11 cellular contexts compared by ENCODE assay signal in the genomic region with DNA sequence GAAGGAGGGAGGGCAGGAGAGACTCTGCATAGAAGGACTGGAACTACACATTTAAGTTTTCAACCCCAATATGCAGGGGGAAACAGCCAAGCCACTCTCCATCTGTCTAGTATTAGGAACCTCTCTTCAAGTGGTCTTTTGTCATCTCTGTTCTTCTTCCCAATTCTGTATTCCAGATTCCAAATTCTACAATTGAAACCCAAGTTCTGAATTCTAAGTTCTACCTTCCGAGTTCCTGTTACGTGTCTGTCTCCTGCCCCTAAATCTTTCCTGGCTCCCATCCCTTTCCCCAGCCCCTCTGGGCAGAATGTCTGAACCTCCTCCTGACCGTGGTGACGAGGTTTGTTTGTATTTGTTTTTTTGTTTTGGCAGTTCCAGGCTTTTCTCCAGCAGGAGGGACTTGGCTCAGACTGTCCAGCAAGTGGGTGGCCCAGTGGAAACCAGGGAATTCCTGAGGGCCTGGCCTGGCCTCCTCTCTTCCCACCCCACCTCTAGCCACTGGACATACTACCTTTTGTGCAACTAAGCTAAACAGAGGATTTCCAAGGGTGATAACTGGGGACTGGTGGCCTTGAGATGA. TPM values are rescaled to one million over a fixed set of nuclear protein-coding genes. Genes with fewer than 3 reads are reported as not detected.
DNase-seq lines count a peak whose midpoint lies in the region; ATAC-seq lines count a peak whose summit lies in the region.
"Had no signal": no experiment of that assay in that cellular context is flagged by ENCODE, and none has a peak within 500 bp of the region (broad histone marks: within the 10 kb centered on the region; RNA-seq: fewer than 3 reads in every experiment).

No MANE protein-coding gene starts in this region.

- no peak for ATAC-seq in activated T-cell treated with anti-CD3 and anti-CD28 coated beads, Interleukin-2, amount 50 U/mL, for 4 hours
- no peak for ATAC-seq in activated naive CD8-positive, alpha-beta T cell treated with anti-CD3 and anti-CD28 coated beads, Interleukin-2, amount 50 U/mL, for 24 hours
- ATAC-seq: mucosa of descending colon, Panc1 had no signal

- peak overlapping the region; percentile 91 for H3K4me3 Mint-ChIP-seq in activated T-cell treated with anti-CD3 and anti-CD28 coated beads, Interleukin-2, amount 50 U/mL, for 4 hours
- peak overlapping the region; percentile 95 for H3K4me3 Mint-ChIP-seq in activated naive CD8-positive, alpha-beta T cell treated with anti-CD3 and anti-CD28 coated beads, Interleukin-2, amount 50 U/mL, for 24 hours

- H3K4me1 Mint-ChIP-seq in activated T-cell treated with anti-CD3 and anti-CD28 coated beads, Interleukin-2, amount 50 U/mL, for 4 hours (ENCODE audit: low read depth) = peaks cover 17% of the 10 kb centered on the region
- peaks cover 14% of the 10 kb centered on the region for H3K4me1 Mint-ChIP-seq in activated naive CD8-positive, alpha-beta T cell treated with anti-CD3 and anti-CD28 coated beads, Interleukin-2, amount 50 U/mL, for 24 hours

- peaks cover 22% of the 10 kb centered on the region for H3K36me3 Mint-ChIP-seq in activated T-cell treated with anti-CD3 and anti-CD28 coated beads, Interleukin-2, amount 50 U/mL, for 4 hours (ENCODE audit: insufficient read depth)
- peaks cover 17% of the 10 kb centered on the region for H3K36me3 Mint-ChIP-seq in activated naive CD8-positive, alpha-beta T cell treated with anti-CD3 and anti-CD28 coated beads, Interleukin-2, amount 50 U/mL, for 24 hours (ENCODE audit: low read depth)

- no peak overlapping the region for H3K27ac Mint-ChIP-seq in activated naive CD8-positive, alpha-beta T cell treated with anti-CD3 and anti-CD28 coated beads, Interleukin-2, amount 50 U/mL, for 24 hours

- no peak for DNase-seq in activated T-cell treated with anti-CD3 and anti-CD28 coated beads, Interleukin-2, amount 50 U/mL, for 4 hours
- DNase-seq in activated T-cell treated with anti-CD3 and anti-CD28 coated beads for 4 hours (no peak), hypothalamus (lab: John Stamatoyannopoulos, UW) (peak in 35 of 51 donors; percentile 3 to 77 (median 37)), substantia nigra (lab: John Stamatoyannopoulos, UW) (peak in 31 of 49 donors; percentile 1 to 66 (median 29)), NCI-H2081 treated with DMSO at 0.1 percent for 48 hours (lab: John Stamatoyannopoulos, UW) (no peak), AML-193 (lab: John Stamatoyannopoulos, UW) (no peak), NCI-H526 treated with DMSO at 0.1 percent for 48 hours (lab: John Stamatoyannopoulos, UW) (no peak)
- no peak for DNase-seq in activated naive CD8-positive, alpha-beta T cell treated with anti-CD3 and anti-CD28 coated beads, Interleukin-2, amount 50 U/mL, for 24 hours
- DNase-seq: NCI-H187 had no signal

- no peaks in the 10 kb centered on the region for H3K9me3 Mint-ChIP-seq in activated T-cell treated with anti-CD3 and anti-CD28 coated beads, Interleukin-2, amount 50 U/mL, for 4 hours
- H3K9me3 Mint-ChIP-seq in activated naive CD8-positive, alpha-beta T cell treated with anti-CD3 and anti-CD28 coated beads, Interleukin-2, amount 50 U/mL, for 24 hours = no peaks in the 10 kb centered on the region

- H3K27me3 Mint-ChIP-seq in activated T-cell treated with anti-CD3 and anti-CD28 coated beads, Interleukin-2, amount 50 U/mL, for 4 hours (ENCODE audit: low read depth) = no peaks in the 10 kb centered on the region
- H3K27me3 Mint-ChIP-seq in activated naive CD8-positive, alpha-beta T cell treated with anti-CD3 and anti-CD28 coated beads, Interleukin-2, amount 50 U/mL, for 24 hours = no peaks in the 10 kb centered on the region

- H3K27ac ChIP-seq in substantia nigra (ENCODE audit: low read depth, low read length, poor library complexity, severe bottlenecking) = no peak overlapping the region

RNA-seq across cellular contexts. Expression of a gene that starts 1.6 kb away (rescaled TPM):
- total RNA-seq in activated T-cell treated with anti-CD3 and anti-CD28 coated beads, Interleukin-2, amount 50 U/mL, for 4 hours = 10 to 100 TPM; 69.2 to 69.7 (median 69.5) TPM

RNA-seq across cellular contexts. Expression of a gene that starts 25.8 kb away (rescaled TPM):
- total RNA-seq in activated T-cell treated with anti-CD3 and anti-CD28 coated beads, Interleukin-2, amount 50 U/mL, for 4 hours = 10 to 100 TPM; 11.8 to 15.2 (median 12.9) TPM

RNA-seq across cellular contexts. Expression of a gene that starts 48.3 kb away (rescaled TPM):
- 10 to 100 TPM; 65.4 to 70.2 (median 66.0) TPM for total RNA-seq in activated T-cell treated with anti-CD3 and anti-CD28 coated beads, Interleukin-2, amount 50 U/mL, for 4 hours

Comparison
In these comparisons a context has a peak if more than half of its experiments do, and no peak if none do; other contexts are left out.
1. DNase-seq: peak in hypothalamus (35 of 51) and substantia nigra (31 of 49); none in activated T-cell treated with anti-CD3 and anti-CD28 coated beads, Interleukin-2, amount 50 U/mL, for 4 hours (single experiment), activated T-cell treated with anti-CD3 and anti-CD28 coated beads for 4 hours (single experiment), activated naive CD8-positive, alpha-beta T cell treated with anti-CD3 and anti-CD28 coated beads, Interleukin-2, amount 50 U/mL, for 24 hours (single experiment), NCI-H2081 treated with DMSO at 0.1 percent for 48 hours (single experiment), AML-193 (0 of 2) and NCI-H526 treated with DMSO at 0.1 percent for 48 hours (single experiment).